19 cellular contexts compared by ENCODE assay signal in the genomic region with DNA sequence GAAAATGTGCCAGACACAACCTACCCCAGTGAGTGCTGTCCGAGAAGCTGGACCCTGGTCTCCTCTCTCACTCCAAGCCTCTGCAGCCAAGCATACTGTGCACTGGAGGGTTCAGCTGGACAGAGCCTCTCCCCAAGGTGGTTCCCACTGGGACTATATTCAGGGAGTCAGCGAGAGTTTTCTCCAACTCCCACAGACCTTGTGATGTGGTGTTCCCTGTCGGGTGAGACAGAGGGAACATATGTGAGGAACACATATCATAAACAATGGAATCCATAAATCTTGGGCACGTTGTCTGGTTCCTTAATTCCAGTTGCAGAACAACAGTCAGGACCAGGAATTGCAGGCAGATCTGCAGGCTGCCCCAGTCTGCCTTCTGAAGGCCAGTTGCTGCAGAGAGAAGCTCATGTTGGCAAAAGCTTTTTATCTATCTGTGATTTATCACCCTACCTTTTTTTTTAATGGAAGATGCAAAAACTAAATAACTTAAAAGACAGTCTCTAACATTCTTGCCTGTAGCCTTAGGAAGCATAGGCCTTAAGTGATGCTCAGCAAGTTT.
A peak's percentile ranks its signal among the peaks of the same experiment; 100 is the strongest.
DNase-seq lines count a peak whose midpoint lies in the region; ATAC-seq, FAIRE-seq and TF ChIP-seq lines count a peak whose summit lies in the region.
"Had no signal": no experiment of that assay in that cellular context is flagged by ENCODE, and none has a peak within 500 bp of the region (broad histone marks: within the 10 kb centered on the region; RNA-seq: fewer than 3 reads in every experiment).

No MANE protein-coding gene starts in this region.

- H3K36me3 ChIP-seq in H1 (ENCODE audit: control insufficient read depth in 2 of 4, insufficient read depth in 4 of 4, low read length in 3 of 4) (no peaks in the 10 kb centered on the region), trophoblast cell (ENCODE audit: control insufficient read depth in 1 of 2, insufficient read depth in 2 of 2, low read length in 2 of 2) (no peaks in the 10 kb centered on the region), right lobe of liver (no peaks in the 10 kb centered on the region)

- H3K9ac ChIP-seq in H1 (replicated peaks in 1 of 4; ENCODE audit: extremely low read depth in 1 of 4, low read depth in 3 of 4, low read length in 3 of 4) (no peak overlapping the region), trophoblast cell (ENCODE audit: low read length) (no peak overlapping the region)

- H2AFZ ChIP-seq in H1 (ENCODE audit: low read length) (0 out of 2 replicates have a peak overlapping the region, but pooled peaks have one; percentile 10), trophoblast cell (ENCODE audit: insufficient read depth, low read length, poor library complexity) (no peak overlapping the region)
- H2AFZ ChIP-seq: PC-9 had no signal

- H3K23me2 ChIP-seq in H1 (ENCODE audit: low read depth, low read length): no peaks in the 10 kb centered on the region

- no peak overlapping the region for H3K14ac ChIP-seq in H1 (ENCODE audit: insufficient read length)
- H3K14ac ChIP-seq in trophoblast cell (ENCODE audit: low read length): no peak overlapping the region

- intact Hi-C loops in right lobe of liver (cut with DNase I): no loop called here

- H4K20me1 ChIP-seq in H1 (replicated peaks in 1 of 2; ENCODE audit: control insufficient read depth in 1 of 2, insufficient read depth in 2 of 2, low read length in 2 of 2): no peaks in the 10 kb centered on the region

- H3K36me3 Mint-ChIP-seq in HFFc6 (ENCODE audit: low read depth): no peaks in the 10 kb centered on the region

- H3K27me3 ChIP-seq in H1 (replicated peaks in 1 of 4; ENCODE audit: control insufficient read depth in 3 of 4, extremely low read depth in 1 of 4, insufficient read depth in 3 of 4, low read length in 3 of 4): no peaks in the 10 kb centered on the region
- no peaks in the 10 kb centered on the region for H3K27me3 ChIP-seq in foreskin keratinocyte
- H3K27me3 ChIP-seq in trophoblast cell (ENCODE audit: insufficient read depth, low read length): no peaks in the 10 kb centered on the region
- no peaks in the 10 kb centered on the region for H3K27me3 ChIP-seq in right lobe of liver

- no peak for FAIRE-seq in H1 (lab: Jason Lieb, UNC)
- FAIRE-seq: GM12891 had no signal

- H3K9me3 ChIP-seq in H1 (ENCODE audit: insufficient read depth in 2 of 2, low read depth in 1 of 2, low read length in 1 of 2) (no peaks in the 10 kb centered on the region), trophoblast cell (ENCODE audit: insufficient read depth, low read depth, low read length) (no peaks in the 10 kb centered on the region), right lobe of liver (no peaks in the 10 kb centered on the region)

- H2BK12ac ChIP-seq in H1 (ENCODE audit: low read depth, low read length) (no peak overlapping the region), trophoblast cell (ENCODE audit: low read length) (no peak overlapping the region)

- no peaks in the 10 kb centered on the region; the same call in 1 of the 2 replicates for H3K27me3 Mint-ChIP-seq in HFFc6 (ENCODE audit: insufficient read depth)
- H3K27me3 Mint-ChIP-seq: B cell had no signal

- TF ChIP-seq CTCF in H1 (IDR thresholded peaks at IDR 0.05; ENCODE audit: control extremely low read depth in 1 of 3, insufficient read depth in 1 of 3, low read depth in 1 of 3, low read length in 3 of 3): no peak
- no peak for TF ChIP-seq CTCF in foreskin keratinocyte (conservative IDR thresholded peaks at IDR 0.05)
- TF ChIP-seq CTCF in HFFc6 (IDR thresholded peaks at IDR 0.05): no peak
- TF ChIP-seq CTCF in right lobe of liver (IDR thresholded peaks at IDR 0.05): no peak

- no peaks in the 10 kb centered on the region for H3K4me1 ChIP-seq in H1 (replicated peaks in 1 of 4; ENCODE audit: control insufficient read depth in 3 of 4, insufficient read depth in 4 of 4, low read length in 3 of 4)
- no peaks in the 10 kb centered on the region for H3K4me1 ChIP-seq in foreskin keratinocyte
- peaks cover 0 to 7% of the 10 kb centered on the region in 2 experiments for H3K4me1 ChIP-seq in trophoblast cell (ENCODE audit: control insufficient read depth in 1 of 2, insufficient read depth in 2 of 2, low read length in 2 of 2)
- H3K4me1 ChIP-seq in right lobe of liver: no peaks in the 10 kb centered on the region

- H3K56ac ChIP-seq in H1 (replicated peaks; ENCODE audit: insufficient read length, low read depth, low read length): no peak overlapping the region

- no peak overlapping the region for H2BK120ac ChIP-seq in H1 (replicated peaks; ENCODE audit: low read depth, low read length)
- no peak overlapping the region for H2BK120ac ChIP-seq in trophoblast cell (ENCODE audit: insufficient read depth, low read length, poor library complexity)

- no peaks in the 10 kb centered on the region for H3K79me2 ChIP-seq in H1 (ENCODE audit: control insufficient read depth in 1 of 2, insufficient read depth in 2 of 2, low read length in 2 of 2)
- no peaks in the 10 kb centered on the region for H3K79me2 ChIP-seq in trophoblast cell (ENCODE audit: control insufficient read depth, insufficient read depth, low read length, poor library complexity)

- H4K91ac ChIP-seq in H1 (replicated peaks; ENCODE audit: insufficient read length, low read length): no peak overlapping the region
- H4K91ac ChIP-seq in trophoblast cell (ENCODE audit: low read depth, low read length): no peak overlapping the region

- H3K4me1 Mint-ChIP-seq in HFFc6 (ENCODE audit: low read depth): peaks cover 5% of the 10 kb centered on the region
- H3K4me1 Mint-ChIP-seq: B cell had no signal

- WGBS in H1 (ENCODE audit: extremely low coverage in 1 of 2, insufficient coverage in 1 of 2, insufficient read length in 1 of 2, insufficient replicate concordance in 2 of 2, low coverage in 1 of 2, low lambda C conversion rate in 2 of 2, missing lambda C conversion rate in 1 of 2), 2 experiments: 82% methylated on average over 4 of the region's 4 CpGs; no CpG with 5 or more reads in 1 of the 2 experiments
- no CpG with 5 or more reads among the region's 4 CpGs for WGBS in trophoblast cell (ENCODE audit: extremely low coverage, insufficient coverage, insufficient read length)
- WGBS in right lobe of liver (ENCODE audit: insufficient coverage, low coverage, low lambda C conversion rate, missing lambda C conversion rate): 73% methylated on average over 2 of the region's 4 CpGs

- H3K4me2 ChIP-seq in H1 (ENCODE audit: insufficient read depth in 1 of 2, low read depth in 2 of 2, low read length in 2 of 2) (no peak overlapping the region), trophoblast cell (ENCODE audit: low read length) (no peak overlapping the region)
- H3K4me2 ChIP-seq: PC-9 had no signal

- no peak overlapping the region for H4K5ac ChIP-seq in H1 (ENCODE audit: insufficient read length, low read depth, low read length)

- H4K8ac ChIP-seq in H1 (ENCODE audit: extremely low read depth, insufficient read depth, low read length) (no peak overlapping the region), trophoblast cell (ENCODE audit: low read depth, low read length) (no peak overlapping the region)

- H2AK5ac ChIP-seq in H1 (ENCODE audit: low read depth, low read length) (no peak overlapping the region), trophoblast cell (ENCODE audit: low read length) (no peak overlapping the region)

- DNase-seq in EH (ENCODE audit: low read depth): peak; percentile 9
- no peak for DNase-seq in H1 (ENCODE audit: low read depth in 1 of 2, low spot score in 2 of 2)
- no peak for DNase-seq in foreskin keratinocyte
- DNase-seq in trophoblast cell: no peak
- no peak for DNase-seq in HFFc6
- no peak for DNase-seq in right lobe of liver
- no peak for DNase-seq in GF-D8 (lab: John Stamatoyannopoulos, UW)
- DNase-seq: DMS79, H9, KG1, NCI-H1092, NCI-H1436 treated with DMSO at 0.1 percent for 48 hours, NCI-H1930, PC-9, RPMI8226, SHP77 treated with DMSO at 0.1 percent for 48 hours had no signal

- no peaks in the 10 kb centered on the region for H3K9me3 Mint-ChIP-seq in HFFc6
- H3K9me3 Mint-ChIP-seq: H9 had no signal

- no peak overlapping the region for H3K27ac Mint-ChIP-seq in HFFc6
- H3K27ac Mint-ChIP-seq: B cell, H9 had no signal

- CTCF ChIA-PET in H1 (lab: Charles Lee; ENCODE audit: partially characterized antibody): no interaction called here

- H3K18ac ChIP-seq in H1 (ENCODE audit: extremely low read depth, low read length) (no peak overlapping the region), trophoblast cell (ENCODE audit: low read length) (no peak overlapping the region)

- no peak overlapping the region for H3K27ac ChIP-seq in H1 (ENCODE audit: low read depth, low read length)
- H3K27ac ChIP-seq in foreskin keratinocyte: no peak overlapping the region
- H3K27ac ChIP-seq in trophoblast cell (ENCODE audit: low read depth, low read length): no peak overlapping the region
- no peak overlapping the region for H3K27ac ChIP-seq in right lobe of liver
- H3K27ac ChIP-seq: PC-9 had no signal

- no peak overlapping the region for H3K4me3 ChIP-seq in H1 (ENCODE audit: extremely low read depth in 1 of 4, insufficient read depth in 2 of 4, low read depth in 3 of 4, low read length in 4 of 4)
- peak overlapping the region; percentile 23 for H3K4me3 ChIP-seq in trophoblast cell (ENCODE audit: low read depth, low read length)
- no peak overlapping the region for H3K4me3 ChIP-seq in right lobe of liver
- H3K4me3 ChIP-seq: PC-9 had no signal

- TF ChIP-seq EP300 in H1 (IDR thresholded peaks at IDR 0.05; ENCODE audit: borderline replicate concordance in 1 of 2, low read depth in 2 of 2, low read length in 2 of 2): no peak

- POLR2A ChIA-PET in H1 (lab: Charles Lee; ENCODE audit: partially characterized antibody): no interaction called here

- no peak overlapping the region for H4K12ac ChIP-seq in trophoblast cell (ENCODE audit: low read depth, low read length)

- no peak overlapping the region for H3K23ac ChIP-seq in H1 (ENCODE audit: insufficient read length)
- H3K23ac ChIP-seq in trophoblast cell (ENCODE audit: low read length): no peak overlapping the region

- H2BK5ac ChIP-seq in H1 (ENCODE audit: low read depth, low read length) (no peak overlapping the region), trophoblast cell (ENCODE audit: low read depth, low read length, poor library complexity) (no peak overlapping the region)

- TF ChIP-seq RAD21 in H1 (IDR thresholded peaks at IDR 0.05 in 1 of 2, conservative IDR thresholded peaks at IDR 0.05 in 1 of 2; ENCODE audit: low read depth in 2 of 2, low read length in 2 of 2): no peak

- no peaks in the 10 kb centered on the region for H3K79me1 ChIP-seq in H1 (ENCODE audit: low read depth, low read length)
- no peaks in the 10 kb centered on the region for H3K79me1 ChIP-seq in trophoblast cell (ENCODE audit: low read length)

- H2BK20ac ChIP-seq in H1 (ENCODE audit: low read length): no peak overlapping the region

- H3K4ac ChIP-seq in H1 (replicated peaks; ENCODE audit: insufficient read length, low read depth, low read length): no peak overlapping the region
- no peak overlapping the region for H3K4ac ChIP-seq in trophoblast cell (ENCODE audit: low read depth, low read length)

- H3K4me3 Mint-ChIP-seq in HFFc6: no peak overlapping the region
- H3K4me3 Mint-ChIP-seq: B cell, H9 had no signal

- peak; percentile 15 for ATAC-seq in foreskin keratinocyte
- ATAC-seq in HG02840 (IDR thresholded peaks at IDR 0.05; ENCODE audit: low FRiP score, unreplicated experiment): no peak
- ATAC-seq in right lobe of liver: no peak

- TF ChIP-seq POLR2A in H1 (IDR thresholded peaks at IDR 0.05; ENCODE audit: control extremely low read depth in 1 of 2, low read depth in 2 of 2, low read length in 2 of 2) (no peak), right lobe of liver (IDR thresholded peaks at IDR 0.05) (no peak)

- no peak overlapping the region for H2BK15ac ChIP-seq in H1 (ENCODE audit: low read length)
